14 cellular contexts compared by ENCODE assay signal in the genomic region with DNA sequence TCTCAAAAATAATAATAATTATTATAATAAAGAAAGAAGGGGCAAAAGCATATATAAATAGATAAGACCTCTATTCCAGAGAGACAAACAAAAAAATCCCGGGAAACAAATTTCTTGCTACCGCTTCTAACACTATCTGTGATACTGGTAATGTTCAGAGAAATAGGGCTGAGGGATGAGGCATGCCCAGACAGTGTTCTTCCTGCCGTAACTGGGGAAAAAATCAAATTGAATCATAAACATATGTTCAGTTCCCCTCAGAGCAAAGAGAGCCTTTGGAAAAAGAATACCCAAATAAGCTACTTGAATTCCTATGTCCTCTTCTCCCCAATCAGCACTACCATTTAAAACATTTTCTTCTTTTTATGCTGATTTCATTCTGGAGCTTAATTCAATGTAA.
DNase-seq lines count a peak whose midpoint lies in the region; ATAC-seq, FAIRE-seq and TF ChIP-seq lines count a peak whose summit lies in the region.
"Had no signal": no experiment of that assay in that cellular context is flagged by ENCODE, and none has a peak within 500 bp of the region (broad histone marks: within the 10 kb centered on the region; RNA-seq: fewer than 3 reads in every experiment).

No MANE protein-coding gene starts in this region.

- peak overlapping the region; percentile 79 for H3K27ac ChIP-seq in epithelial cell of prostate
- no peak overlapping the region for H3K27ac ChIP-seq in smooth muscle cell (ENCODE audit: low read depth)
- H3K27ac ChIP-seq in small intestine (ENCODE audit: low read depth in 1 of 2, low read length in 1 of 2): no peak overlapping the region
- H3K27ac ChIP-seq: A549, C4-2B had no signal

- peak overlapping the region; percentile 74 for H2AFZ ChIP-seq in smooth muscle cell (ENCODE audit: low read depth)

- H3F3A ChIP-seq in smooth muscle cell (ENCODE audit: low read depth): no peaks in the 10 kb centered on the region

- H3K9me3 ChIP-seq in smooth muscle cell (replicated peaks; ENCODE audit: low read depth) (no peaks in the 10 kb centered on the region), small intestine (ENCODE audit: control insufficient read depth, low read depth) (no peaks in the 10 kb centered on the region)
- H3K9me3 ChIP-seq: BE2C had no signal

- no peaks in the 10 kb centered on the region for H3K27me3 ChIP-seq in smooth muscle cell (ENCODE audit: low read depth)
- no peaks in the 10 kb centered on the region for H3K27me3 ChIP-seq in small intestine (ENCODE audit: control insufficient read depth in 2 of 2, insufficient read depth in 2 of 2, low read length in 2 of 2)

- H3K36me3 ChIP-seq in smooth muscle cell (ENCODE audit: low read depth): no peaks in the 10 kb centered on the region
- H3K36me3 ChIP-seq in small intestine (ENCODE audit: control insufficient read depth in 2 of 2, insufficient read depth in 2 of 2, low read length in 2 of 2): no peaks in the 10 kb centered on the region
- H3K36me3 ChIP-seq: BE2C had no signal

- FAIRE-seq in small intestine (lab: Jason Lieb, UNC): no peak
- FAIRE-seq: D721Med had no signal

- no peaks in the 10 kb centered on the region for H4K20me1 ChIP-seq in smooth muscle cell (ENCODE audit: low read depth)

- H3K4me3 ChIP-seq in smooth muscle cell: no peak overlapping the region
- H3K4me3 ChIP-seq in small intestine (ENCODE audit: low read depth in 1 of 2, low read length in 2 of 2): no peak overlapping the region
- H3K4me3 ChIP-seq: A549 had no signal

- H3K4me1 ChIP-seq in smooth muscle cell (ENCODE audit: low read depth): no peaks in the 10 kb centered on the region
- no peaks in the 10 kb centered on the region for H3K4me1 ChIP-seq in small intestine (ENCODE audit: control insufficient read depth in 2 of 2, insufficient read depth in 1 of 2, low read depth in 1 of 2, low read length in 1 of 2)
- H3K4me1 ChIP-seq: A549, BE2C had no signal

- H3K79me2 ChIP-seq in smooth muscle cell (ENCODE audit: low read depth): no peaks in the 10 kb centered on the region

- no peak overlapping the region for H3K9ac ChIP-seq in smooth muscle cell (ENCODE audit: low read depth)

- ATAC-seq in HG02678 (IDR thresholded peaks at IDR 0.05; ENCODE audit: unreplicated experiment): no peak
- ATAC-seq: A549 had no signal

- TF ChIP-seq CTCF in smooth muscle cell (IDR thresholded peaks at IDR 0.05; ENCODE audit: borderline replicate concordance, insufficient read depth, poor library complexity, severe bottlenecking): no peak

- no peak overlapping the region for H3K4me2 ChIP-seq in smooth muscle cell
- H3K4me2 ChIP-seq: A549 had no signal

- peak; percentile 26 for DNase-seq in NCI-H1694 (lab: John Stamatoyannopoulos, UW)
- DNase-seq in NCI-H2171 treated with DMSO at 0.1 percent for 48 hours (lab: John Stamatoyannopoulos, UW): peak; percentile 66
- DNase-seq in epithelial cell of prostate (ENCODE audit: low read depth, low spot score): no peak
- no peak for DNase-seq in smooth muscle cell (lab: John Stamatoyannopoulos, UW; ENCODE audit: unreplicated experiment)
- no peak for DNase-seq in small intestine
- DNase-seq in stimulated activated naive CD4-positive, alpha-beta T cell treated with Interleukin-2 at 50 U/mL for 16 hours (lab: John Stamatoyannopoulos, UW): no peak
- DNase-seq: BE2C; CD4-positive, alpha-beta memory T cell; COR-L47; GF-D8 had no signal

- WGBS in smooth muscle cell (ENCODE audit: low lambda C conversion rate): 83% methylated on average over 3 of the region's 3 CpGs
- whole genome bisulfite sequencing in small intestine, 3 donors: 91 to 96% (median 94%) methylated on average over 3 of the region's 3 CpGs

Comparison
In these comparisons a context has a peak if more than half of its experiments do, and no peak if none do; other contexts are left out.
1. DNase-seq: peak in NCI-H1694 (single experiment) and NCI-H2171 treated with DMSO at 0.1 percent for 48 hours (single experiment); none in epithelial cell of prostate (single experiment), smooth muscle cell (single experiment), small intestine (single experiment) and stimulated activated naive CD4-positive, alpha-beta T cell treated with Interleukin-2 at 50 U/mL for 16 hours (single experiment).